20 cellular contexts compared by ENCODE assay signal in the genomic region with DNA sequence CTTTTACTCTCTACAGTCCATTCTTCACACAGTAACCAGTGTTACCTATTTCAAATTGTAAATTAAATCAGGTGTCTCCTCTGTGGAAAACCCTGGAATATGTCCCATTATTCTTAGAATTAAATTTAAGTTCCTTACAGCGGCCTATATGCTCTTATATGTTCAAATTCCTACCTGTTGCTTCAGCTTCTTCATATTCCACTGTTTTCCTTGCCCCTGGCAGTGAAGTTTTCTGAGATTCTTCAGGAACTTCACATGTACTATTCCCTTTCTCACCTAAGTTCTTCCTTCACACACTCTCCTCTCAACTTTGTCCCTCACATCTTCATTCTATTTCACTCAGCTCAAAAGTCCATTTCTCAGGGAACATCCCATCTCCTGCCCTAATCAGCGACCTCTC.
"Had no signal": no experiment of that assay in that cellular context is flagged by ENCODE, and none has a peak within 500 bp of the region (broad histone marks: within the 10 kb centered on the region; RNA-seq: fewer than 3 reads in every experiment).

No MANE protein-coding gene starts in this region.

- H3K36me3 ChIP-seq: gastrocnemius medialis, lower lobe of right lung, prostate gland, right atrium auricular region, sigmoid colon, stomach, thyroid gland, vagina had no signal

- H3K4me1 ChIP-seq: prostate gland, thyroid gland had no signal

- H3K9me3 ChIP-seq: gastrocnemius medialis, lower lobe of right lung, prostate gland, right atrium auricular region, sigmoid colon, stomach, thyroid gland, vagina had no signal

- H3K27ac Mint-ChIP-seq: endodermal cell; naive thymus-derived CD8-positive, alpha-beta T cell; nephron progenitor cell; stimulated activated effector memory CD8-positive, alpha-beta T cell treated with anti-CD3 and anti-CD28 coated beads, Interleukin-12 subunit alpha, Interleukin-12 subunit beta, amount 100 ng/mL, for 72 hours had no signal

- H3K4me3 Mint-ChIP-seq: endodermal cell; naive thymus-derived CD8-positive, alpha-beta T cell; nephron progenitor cell; stimulated activated effector memory CD8-positive, alpha-beta T cell treated with anti-CD3 and anti-CD28 coated beads, Interleukin-12 subunit alpha, Interleukin-12 subunit beta, amount 100 ng/mL, for 72 hours had no signal

- H3K4me3 ChIP-seq: gastrocnemius medialis, lower lobe of right lung, prostate gland, right atrium auricular region, sigmoid colon, stomach, thyroid gland, vagina had no signal

- H3K9me3 Mint-ChIP-seq: stimulated activated effector memory CD8-positive, alpha-beta T cell treated with anti-CD3 and anti-CD28 coated beads, Interleukin-12 subunit alpha, Interleukin-12 subunit beta, amount 100 ng/mL, for 72 hours had no signal

- H3K27me3 ChIP-seq: gastrocnemius medialis, right atrium auricular region, sigmoid colon, stomach, thyroid gland, vagina had no signal

- H3K27me3 Mint-ChIP-seq: naive thymus-derived CD8-positive, alpha-beta T cell had no signal

- H3K27ac ChIP-seq: gastrocnemius medialis, lower lobe of right lung, prostate gland, right atrium auricular region, sigmoid colon, stomach, thyroid gland, vagina had no signal

- DNase-seq: effector CD8-positive, alpha-beta T cell; endodermal cell; foreskin fibroblast; gastrocnemius medialis; head of caudate nucleus; left ventricle myocardium superior; lower lobe of right lung; naive thymus-derived CD8-positive, alpha-beta T cell; nephron progenitor cell; nucleus accumbens; sigmoid colon; stimulated activated CD4-positive, alpha-beta T cell treated with anti-CD3 and anti-CD28 coated beads, Interleukin-2, amount 100 ng/mL, for 24 hours; stimulated activated CD4-positive, alpha-beta T cell treated with anti-CD3 and anti-CD28 coated beads, Interleukin-4, amount 100 ng/mL, for 24 hours; stimulated activated naive CD4-positive, alpha-beta T cell treated with Interleukin-2 at 50 U/mL for 16 hours; stomach; thyroid gland had no signal
